ENCODE assay signal across 28 cellular contexts in the genomic region with DNA sequence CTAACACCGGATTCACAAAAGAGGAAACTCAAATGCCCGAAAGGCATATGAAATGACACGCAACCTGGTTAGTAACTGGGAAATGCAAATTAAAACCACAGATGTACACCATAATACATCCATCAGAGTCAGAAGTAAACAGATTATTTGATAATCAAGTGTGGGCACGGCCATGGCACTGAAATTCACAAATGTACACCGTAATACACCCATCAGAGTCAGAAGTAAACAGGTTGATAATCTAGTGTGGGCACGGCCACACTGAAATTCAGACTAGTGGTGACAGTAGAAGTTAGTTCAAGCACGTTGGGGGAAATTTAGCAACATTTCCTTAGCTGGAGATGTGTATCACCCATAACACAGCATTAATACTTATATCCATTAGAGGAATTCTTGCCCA.
"Had no signal": no experiment of that assay in that cellular context is flagged by ENCODE, and none has a peak within 500 bp of the region (broad histone marks: within the 10 kb centered on the region; RNA-seq: fewer than 3 reads in every experiment).

No MANE protein-coding gene starts in this region.

- H3K4me2 ChIP-seq: neural progenitor cell had no signal

- H3K4me1 ChIP-seq: adrenal gland, body of pancreas, esophagus squamous epithelium, right lobe of liver had no signal

- ATAC-seq: activated CD4-positive, CD25-positive, alpha-beta regulatory T cell treated with anti-CD3 and anti-CD28 coated beads, Interleukin-2, amount 50 U/mL, for 24 hours; body of pancreas; heart right ventricle; right lobe of liver; stimulated activated naive CD8-positive, alpha-beta T cell treated with anti-CD3 and anti-CD28 coated beads, Interleukin-15, Interleukin-2, amounts not matched to agents 100 U/mL and 50 U/mL, for 24 hours had no signal

- FAIRE-seq: colon, TTC549 had no signal

- H3K9me3 ChIP-seq: adrenal gland, body of pancreas, esophagus squamous epithelium, heart right ventricle, right lobe of liver, thoracic aorta had no signal

- H3K27ac ChIP-seq: adrenal gland, body of pancreas, epithelial cell of prostate, esophagus squamous epithelium, neural progenitor cell, right lobe of liver, thoracic aorta, VCaP had no signal

- H3K4me3 ChIP-seq: adrenal gland, body of pancreas, esophagus squamous epithelium, heart right ventricle, neural progenitor cell, right lobe of liver, thoracic aorta had no signal

- H3K9ac ChIP-seq: neural progenitor cell had no signal

- DNase-seq: activated CD4-positive, alpha-beta T cell treated with anti-CD3 and anti-CD28 coated beads for 48 hours; activated CD4-positive, alpha-beta T cell treated with anti-CD3 and anti-CD28 coated beads, Interleukin-2, amount 50 U/mL, for 48 hours; activated CD8-positive, alpha-beta memory T cell treated with anti-CD3 and anti-CD28 coated beads for 24 hours; activated effector memory CD4-positive, alpha-beta T cell treated with Interleukin-2 at 50 U/mL for 16 hours; activated naive CD4-positive, alpha-beta T cell treated with Interleukin-2 at 50 U/mL for 16 hours; adrenal gland; aorta; body of pancreas; dermis blood vessel endothelial cell; effector CD4-positive, alpha-beta T cell; esophagus squamous epithelium; foreskin melanocyte; heart right ventricle; mesenchymal stem cell; natural killer cell; right lobe of liver; stimulated activated CD4-positive, alpha-beta T cell treated with anti-CD3 and anti-CD28 coated beads, Interleukin-12 subunit alpha, Interleukin-12 subunit beta, amount 100 ng/mL, for 4 hours; stimulated activated CD4-positive, alpha-beta T cell treated with anti-CD3 and anti-CD28 coated beads, Interleukin-4, amount 100 ng/mL, for 1 hour; stimulated activated naive CD8-positive, alpha-beta T cell treated with anti-CD3 and anti-CD28 coated beads, Interleukin-15, Interleukin-2, amounts not matched to agents 100 U/mL and 50 U/mL, for 24 hours; T-helper 9 cell; trophoblast cell had no signal

- H3K27me3 ChIP-seq: adrenal gland, body of pancreas, esophagus squamous epithelium, heart right ventricle, neural progenitor cell, right lobe of liver had no signal

- H3K36me3 ChIP-seq: neural progenitor cell had no signal

- H2AFZ ChIP-seq: neural progenitor cell had no signal
